8 cellular contexts compared by ENCODE assay signal in genomic region chr13:46295531-46296464, GRCh38.
DNase-seq lines count a peak whose midpoint lies in the region; ATAC-seq and TF ChIP-seq lines count a peak whose summit lies in the region.

No MANE protein-coding gene starts in this region.

- no peak for TF ChIP-seq POLR2A in erythroblast (IDR thresholded peaks at IDR 0.05; ENCODE audit: low read length)

- peak; percentile 86 to 92 for DNase-seq in Kasumi-1 (lab: John Stamatoyannopoulos, UW)
- DNase-seq in activated CD8-positive, alpha-beta memory T cell treated with anti-CD3 and anti-CD28 coated beads for 24 hours, result peak; percentile 75
- peak; percentile 32 to 66 for DNase-seq in erythroblast (lab: John Stamatoyannopoulos, UW)
- DNase-seq in renal cortical epithelial cell (ENCODE audit: low read depth), result peak; percentile 97
- DNase-seq in NCI-H2171 treated with DMSO at 0.1 percent for 48 hours (lab: John Stamatoyannopoulos, UW), result no peak
- DNase-seq in NCI-H446 treated with DMSO at 0.1 percent for 48 hours (lab: John Stamatoyannopoulos, UW), result no peak

- ATAC-seq in GM19452 (IDR thresholded peaks at IDR 0.05; ENCODE audit: unreplicated experiment) (peak; percentile 72), HG02981 (IDR thresholded peaks at IDR 0.05; ENCODE audit: unreplicated experiment) (no peak)

Comparison
In these comparisons a context has a peak if more than half of its experiments do, and no peak if none do; other contexts are left out.
1. DNase-seq: peak in Kasumi-1 (2 of 2), activated CD8-positive, alpha-beta memory T cell treated with anti-CD3 and anti-CD28 coated beads for 24 hours (single experiment), erythroblast (2 of 2) and renal cortical epithelial cell (single experiment); none in NCI-H2171 treated with DMSO at 0.1 percent for 48 hours (single experiment) and NCI-H446 treated with DMSO at 0.1 percent for 48 hours (single experiment).